Comparison of ENCODE assay signal across 1 cellular context in genomic region chr2:39772086-39772811, GRCh38.
TF ChIP-seq lines count a peak whose summit lies in the region.

No MANE protein-coding gene starts in this region.

TF ChIP-seq in HepG2, 621 proteins besides CTCF, POLR2A, EP300 and RAD21 (continued from another document):
- TF ChIP-seq ZNF572 (CRISPR knock-in tag; IDR thresholded peaks at IDR 0.05) (no peak), ZSCAN29 (CRISPR knock-in tag; conservative IDR thresholded peaks at IDR 0.05) (no peak), RBM22 (optimal IDR thresholded peaks at IDR 0.05; ENCODE audit: low read length) (peak; percentile 63), TAF15 (IDR thresholded peaks at IDR 0.05; ENCODE audit: low read depth, low read length, poor library complexity, severe bottlenecking) (no peak), ZBTB20 (CRISPR knock-in tag; IDR thresholded peaks at IDR 0.05; ENCODE audit: borderline replicate concordance, low read depth) (no peak), HNF1A (IDR thresholded peaks at IDR 0.05; ENCODE audit: low read depth) (no peak), HNF1A (CRISPR knock-in tag; IDR thresholded peaks at IDR 0.05; ENCODE audit: borderline replicate concordance) (no peak), SMYD3 (CRISPR knock-in tag; IDR thresholded peaks at IDR 0.05) (no peak)
